Comparison of ENCODE assay signal across 13 cellular contexts in the genomic region with DNA sequence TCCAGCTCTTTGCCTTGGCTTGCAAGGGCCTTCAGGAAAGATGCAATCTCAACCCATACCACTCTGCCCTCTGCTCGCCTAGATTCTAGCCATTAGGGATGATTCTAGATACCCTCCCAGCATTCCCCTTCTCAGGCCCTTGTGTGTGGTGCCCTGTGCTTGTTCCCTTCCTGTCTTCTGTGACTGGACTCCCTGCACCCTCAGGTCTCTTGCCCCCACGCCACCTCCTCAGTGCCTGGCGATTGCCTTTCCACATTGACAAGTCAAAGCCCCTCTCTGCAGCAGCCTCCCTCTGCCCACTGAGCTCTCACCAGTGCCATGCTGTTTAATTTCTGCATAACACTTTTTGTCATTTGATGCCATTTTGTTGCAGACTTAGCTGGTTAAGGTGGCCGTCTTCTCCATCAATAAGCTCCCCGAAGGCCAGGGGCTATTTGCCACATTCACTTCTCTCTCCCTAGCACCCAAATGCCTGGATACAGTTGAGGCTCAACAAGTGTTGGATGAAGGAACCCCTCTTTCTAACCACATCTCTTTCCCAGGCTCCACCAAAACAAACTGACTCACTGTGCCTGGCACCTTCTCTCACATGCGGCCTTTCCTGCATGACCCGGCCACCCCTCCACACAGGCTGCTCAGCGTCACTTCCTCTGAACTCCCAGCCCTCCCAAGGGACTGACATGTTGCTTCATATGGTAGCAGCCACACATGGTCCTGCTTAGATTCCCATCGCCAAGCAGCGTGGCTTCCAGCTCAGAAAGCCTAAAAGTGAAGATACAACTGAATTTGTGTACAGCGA. TPM values are rescaled to one million over a fixed set of nuclear protein-coding genes. Genes with fewer than 3 reads are reported as not detected.
DNase-seq lines count a peak whose midpoint lies in the region; ATAC-seq and TF ChIP-seq lines count a peak whose summit lies in the region.
"Had no signal": no experiment of that assay in that cellular context is flagged by ENCODE, and none has a peak within 500 bp of the region (broad histone marks: within the 10 kb centered on the region; RNA-seq: fewer than 3 reads in every experiment).

No MANE protein-coding gene starts in this region.

- peaks cover 35% of the 10 kb centered on the region for H3K27me3 ChIP-seq in neural progenitor cell

- H3K36me3 ChIP-seq in neural progenitor cell: no peaks in the 10 kb centered on the region

- H3K27me3 Mint-ChIP-seq in neural progenitor cell (ENCODE audit: insufficient read depth, low read depth) (peaks cover 3% of the 10 kb centered on the region), chondrocyte (ENCODE audit: low read depth) (peaks cover 3% of the 10 kb centered on the region)
- H3K27me3 Mint-ChIP-seq: brain had no signal

- H3K4me2 ChIP-seq in neural progenitor cell: no peak overlapping the region

- H3F3A ChIP-seq in neural progenitor cell (ENCODE audit: low read depth): peaks cover 26% of the 10 kb centered on the region

- intact Hi-C loops in posterior cingulate gyrus (cut with DNase I): loop anchor here (5.0 kb wide), 3 partner anchors 62 to 188 kb away; a partner anchor contains a TSS

- H3K4me1 Mint-ChIP-seq in neural progenitor cell (peaks cover 3% of the 10 kb centered on the region), chondrocyte (ENCODE audit: low read depth) (peaks cover 4% of the 10 kb centered on the region)
- H3K4me1 Mint-ChIP-seq: brain had no signal

- H2AFZ ChIP-seq in neural progenitor cell (replicated peaks): no peak overlapping the region

- H3K27ac Mint-ChIP-seq in neural progenitor cell (no peak overlapping the region), chondrocyte (ENCODE audit: unreplicated experiment) (no peak overlapping the region)
- H3K27ac Mint-ChIP-seq: brain had no signal

- H4K20me1 ChIP-seq in neural progenitor cell (ENCODE audit: low read depth): no peaks in the 10 kb centered on the region

- H3K27ac ChIP-seq in neural progenitor cell: no peak overlapping the region
- H3K27ac ChIP-seq: SK-N-MC had no signal

- DNase-seq in EH (ENCODE audit: low read depth): peak; percentile 70
- DNase-seq in LHCN-M2 (ENCODE audit: low read depth): peak; percentile 59
- peak; percentile 95 for DNase-seq in choroid plexus epithelial cell (ENCODE audit: low read depth)
- peak; percentile 22 for DNase-seq in myocyte (ENCODE audit: low read depth)
- no peak for DNase-seq in neural progenitor cell (ENCODE audit: low spot score)
- no peak for DNase-seq in chondrocyte (ENCODE audit: low spot score)
- DNase-seq in posterior cingulate gyrus: no peak
- DNase-seq: activated CD8-positive, alpha-beta memory T cell treated with anti-CD3 and anti-CD28 coated beads for 24 hours; NCI-H446 had no signal

- H3K9ac ChIP-seq in neural progenitor cell: no peak overlapping the region

- no peaks in the 10 kb centered on the region for H3K9me3 ChIP-seq in neural progenitor cell (ENCODE audit: low read depth)

- peaks cover 24% of the 10 kb centered on the region for H3K4me1 ChIP-seq in neural progenitor cell

- H3K9me3 Mint-ChIP-seq in neural progenitor cell (no peaks in the 10 kb centered on the region), chondrocyte (ENCODE audit: low read depth) (no peaks in the 10 kb centered on the region)
- H3K9me3 Mint-ChIP-seq: brain had no signal

- H3K4me3 ChIP-seq in choroid plexus epithelial cell (ENCODE audit: low read depth, low read length) (no peak overlapping the region), neural progenitor cell (no peak overlapping the region)
- H3K4me3 ChIP-seq: SK-N-MC had no signal

- H3K4me3 Mint-ChIP-seq in neural progenitor cell: no peak overlapping the region
- H3K4me3 Mint-ChIP-seq in chondrocyte (ENCODE audit: unreplicated experiment): no peak overlapping the region
- H3K4me3 Mint-ChIP-seq: brain had no signal

- no peak for ATAC-seq in GM19467 (IDR thresholded peaks at IDR 0.05; ENCODE audit: unreplicated experiment)
- ATAC-seq: HCT116 had no signal

- H3K79me2 ChIP-seq in neural progenitor cell (ENCODE audit: low read depth): no peaks in the 10 kb centered on the region

- no peaks in the 10 kb centered on the region for H3K36me3 Mint-ChIP-seq in neural progenitor cell
- no peaks in the 10 kb centered on the region for H3K36me3 Mint-ChIP-seq in chondrocyte (ENCODE audit: low read depth)
- H3K36me3 Mint-ChIP-seq: brain had no signal

- no peak for TF ChIP-seq CTCF in choroid plexus epithelial cell (conservative IDR thresholded peaks at IDR 0.05; ENCODE audit: low read depth, low read length)
- no peak for TF ChIP-seq CTCF in neural progenitor cell (IDR thresholded peaks at IDR 0.05)
- TF ChIP-seq CTCF in chondrocyte (IDR thresholded peaks at IDR 0.05): no peak

RNA-seq across cellular contexts. Expression of a gene that starts 4.6 kb away (rescaled TPM):
- total RNA-seq in LHCN-M2 (2014; rRNA removed) (240 and 292 TPM in 2 replicates), myocyte (138 and 162 TPM in 2 replicates), neural progenitor cell (ENCODE audit: low replicate concordance) (155 TPM in 2 replicates), chondrocyte (226 to 231 TPM (median 230 TPM) in 3 replicates)
- 104 TPM for polyA plus RNA-seq in LHCN-M2 (2012)
- 143 TPM for polyA plus RNA-seq in myocyte (2012)

Comparison
In these comparisons a context has a peak if more than half of its experiments do, and no peak if none do; other contexts are left out.
1. DNase-seq: peak in EH (single experiment), LHCN-M2 (single experiment), choroid plexus epithelial cell (single experiment) and myocyte (single experiment); none in neural progenitor cell (single experiment), chondrocyte (single experiment) and posterior cingulate gyrus (0 of 10).